23 cellular contexts compared by ENCODE assay signal in the genomic region with DNA sequence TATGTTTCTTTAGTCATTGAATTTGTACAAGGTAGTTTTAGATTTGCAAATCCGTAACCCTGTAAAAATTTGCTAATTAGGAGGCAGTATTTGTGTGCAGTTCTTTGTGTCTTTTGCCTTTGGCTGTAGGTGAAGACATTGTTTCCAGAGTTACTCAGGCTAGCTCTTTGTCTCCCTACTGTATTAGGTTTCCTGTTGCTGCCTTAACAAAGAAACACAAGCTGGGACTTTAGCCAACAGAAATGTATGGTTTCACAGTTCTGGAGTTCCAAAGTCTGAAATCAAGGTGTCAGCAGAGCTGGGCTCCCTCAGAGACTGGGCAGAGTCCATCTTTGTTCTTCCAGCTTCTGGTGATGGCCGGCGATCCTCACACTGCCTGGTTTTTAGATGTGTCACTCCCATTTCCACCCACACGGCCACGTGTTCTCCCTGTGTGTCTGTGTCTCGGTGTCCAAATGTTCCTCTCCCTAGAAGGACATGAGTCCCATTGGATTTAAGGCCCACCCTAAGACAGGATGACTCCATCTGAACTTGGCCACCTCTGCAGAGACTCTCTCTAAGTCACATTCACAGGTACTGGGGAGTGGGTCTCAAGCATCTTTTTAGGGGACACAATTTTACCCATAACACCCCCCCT.
"Had no signal": no experiment of that assay in that cellular context is flagged by ENCODE, and none has a peak within 500 bp of the region (broad histone marks: within the 10 kb centered on the region; RNA-seq: fewer than 3 reads in every experiment).

No MANE protein-coding gene starts in this region.

- H3K4me3 ChIP-seq: PC-9, SK-N-MC had no signal

- DNase-seq: activated CD4-positive, alpha-beta memory T cell treated with anti-CD3 and anti-CD28 coated beads, Interleukin-2, amount 10 ng/mL, durations not matched to agents 7 days and 5 days; activated CD4-positive, alpha-beta T cell treated with anti-CD3 and anti-CD28 coated beads for 36 hours; activated CD4-positive, alpha-beta T cell treated with anti-CD3 and anti-CD28 coated beads, Interleukin-2, amount 50 U/mL, for 1 hour; activated gamma-delta T cell; activated naive CD4-positive, alpha-beta T cell treated with anti-CD3 and anti-CD28 coated beads for 36 hours; activated T-cell treated with anti-CD3 and anti-CD28 coated beads for 4 hours; activated T-cell treated with anti-CD3 and anti-CD28 coated beads, Interleukin-2, amount 50 U/mL, for 48 hours; amygdala; Kasumi-1; KBM-7; NCI-H1105 treated with DMSO at 0.1 percent for 48 hours; NCI-H1436 treated with DMSO at 0.1 percent for 48 hours; NCI-H1930; NCI-H2171; NCI-H2227 treated with DMSO at 0.1 percent for 48 hours; NCI-H510A; NCI-H526 treated with DMSO at 0.1 percent for 48 hours; PC-9; SIG-M5; T-cell; WERI-Rb-1 had no signal

- H3K4me2 ChIP-seq: PC-9 had no signal

- H3K36me3 ChIP-seq: WERI-Rb-1 had no signal

- H3K27ac ChIP-seq: PC-9, SK-N-MC, WERI-Rb-1 had no signal

- ATAC-seq: T-cell had no signal

- FAIRE-seq: astrocyte had no signal

- H2AFZ ChIP-seq: PC-9 had no signal
